32 cellular contexts compared by ENCODE assay signal in genomic region chr12:71141270-71141948, GRCh38. TPM values are rescaled to one million over a fixed set of nuclear protein-coding genes. Genes with fewer than 3 reads are reported as not detected.
DNase-seq lines count a peak whose midpoint lies in the region; ATAC-seq, FAIRE-seq and TF ChIP-seq lines count a peak whose summit lies in the region.
"Had no signal": no experiment of that assay in that cellular context is flagged by ENCODE, and none has a peak within 500 bp of the region (broad histone marks: within the 10 kb centered on the region; RNA-seq: fewer than 3 reads in every experiment).

No MANE protein-coding gene starts in this region.

- H3K4me1 ChIP-seq in A673 (ENCODE audit: insufficient read depth, low read length, poor library complexity, severe bottlenecking) = peaks cover 65% of the 10 kb centered on the region
- H3K4me1 ChIP-seq in liver (ENCODE audit: control insufficient read depth in 4 of 4, insufficient read depth in 4 of 4, low read length in 3 of 4) = peaks cover 0 to 9% (median 2%) of the 10 kb centered on the region in 4 donors
- H3K4me1 ChIP-seq in small intestine (ENCODE audit: control insufficient read depth in 2 of 2, insufficient read depth in 1 of 2, low read depth in 1 of 2, low read length in 1 of 2) = peaks cover 3 to 4% of the 10 kb centered on the region in 2 donors
- H3K4me1 ChIP-seq: BLaER1, sigmoid colon, vagina had no signal

- TF ChIP-seq CTCF in A673 (conservative IDR thresholded peaks at IDR 0.05; ENCODE audit: low read depth, low read length) (no peak), liver (IDR thresholded peaks at IDR 0.05; ENCODE audit: low read depth, low read length, missing input control) (no peak)

- H3K27ac ChIP-seq in A673 (ENCODE audit: low read depth, low read length, poor library complexity, severe bottlenecking) (peak overlapping the region; percentile 66), liver (ENCODE audit: low read depth in 1 of 2, low read length in 2 of 2) (peak overlapping the region; percentile 9 to 63), small intestine (ENCODE audit: low read depth in 1 of 2, low read length in 1 of 2) (peak overlapping the region; percentile 29)
- H3K27ac ChIP-seq: BLaER1, cardiac muscle cell, KMS-11, sigmoid colon, SK-N-MC, vagina, VCaP had no signal

- H3K27me3 ChIP-seq in A673 (replicated peaks; ENCODE audit: insufficient read depth, low read depth, low read length, poor library complexity) = no peaks in the 10 kb centered on the region
- H3K27me3 ChIP-seq in liver (ENCODE audit: control insufficient read depth in 4 of 4, insufficient read depth in 4 of 4, low read length in 3 of 4) = no peaks in the 10 kb centered on the region
- H3K27me3 ChIP-seq in small intestine (ENCODE audit: control insufficient read depth in 2 of 2, insufficient read depth in 2 of 2, low read length in 2 of 2) = no peaks in the 10 kb centered on the region
- H3K27me3 ChIP-seq: BLaER1, cardiac muscle cell, sigmoid colon, vagina had no signal

- POLR2A ChIA-PET in A673 (lab: Charles Lee; ENCODE audit: low non-redundant PET) = no interaction called here

- peak; percentile 39 to 41 for TF ChIP-seq RAD21 in liver (IDR thresholded peaks at IDR 0.05)

- WGBS in liver = 18% methylated on average over 1 of the region's 1 CpG
- 29 to 59% (median 56%) methylated on average over 1 of the region's 1 CpG for WGBS in small intestine, 3 donors

- intact Hi-C loops in A673 (cut with micrococcal nuclease; ENCODE audit: unreplicated experiment) = loop anchor here (5.0 kb wide), 1 partner anchor 51 kb away; no protein-coding TSS in a partner anchor

- ATAC-seq in GM21447 (IDR thresholded peaks at IDR 0.05; ENCODE audit: unreplicated experiment) = no peak
- ATAC-seq: activated CD8-positive, alpha-beta memory T cell treated with anti-CD3 and anti-CD28 coated beads, Interleukin-2, amount 10 ng/mL, durations not matched to agents 7 days and 5 days; natural killer cell treated with Interleukin-12 subunit alpha and Interleukin-12 subunit beta and Interleukin-15 and Interleukin-18, amount 100 ng/mL, for 72 hours had no signal

- H3K9me3 ChIP-seq in A673 (ENCODE audit: low read depth, low read length, poor library complexity, severe bottlenecking) (no peaks in the 10 kb centered on the region), liver (ENCODE audit: control insufficient read depth in 4 of 4, low read length in 3 of 4) (no peaks in the 10 kb centered on the region), small intestine (ENCODE audit: control insufficient read depth, low read depth) (no peaks in the 10 kb centered on the region)
- H3K9me3 ChIP-seq: BLaER1, Caco-2, sigmoid colon, vagina had no signal

- H3K4me3 ChIP-seq in A673 (ENCODE audit: low read depth, low read length, poor library complexity, severe bottlenecking) = no peak overlapping the region
- H3K4me3 ChIP-seq in liver (ENCODE audit: low read depth in 1 of 3, low read length in 3 of 3) = no peak overlapping the region
- no peak overlapping the region for H3K4me3 ChIP-seq in small intestine (ENCODE audit: low read depth in 1 of 2, low read length in 2 of 2)
- H3K4me3 ChIP-seq: BLaER1, cardiac muscle cell, sigmoid colon, SK-N-MC, vagina had no signal

- CTCF ChIA-PET in A673 (lab: Charles Lee) = no interaction called here

- FAIRE-seq in endometrium (lab: Jason Lieb, UNC) (peak; percentile 45), small intestine (lab: Jason Lieb, UNC) (no peak)
- FAIRE-seq: HTR-8/SVneo had no signal

- H3K9ac ChIP-seq in liver (ENCODE audit: low read depth in 1 of 2, low read length in 2 of 2) = no peak overlapping the region
- H3K9ac ChIP-seq: BLaER1, KMS-11 had no signal

- BruUV-seq in A673 (replicated peaks; lab: Mats Ljungman, UMichigan) = no TSS peak

- DNase-seq in A673 (ENCODE audit: low spot score) = no peak
- no peak for DNase-seq in small intestine
- DNase-seq in AG08396 (ENCODE audit: low spot score) = no peak
- no peak for DNase-seq in pons (ENCODE audit: low spot score)
- no peak for DNase-seq in activated T-cell treated with anti-CD3 and anti-CD28 coated beads, Interleukin-2, amount 50 U/mL, for 48 hours
- DNase-seq: activated CD4-positive, alpha-beta T cell treated with anti-CD3 and anti-CD28 coated beads for 48 hours; activated CD8-positive, alpha-beta memory T cell treated with anti-CD3 and anti-CD28 coated beads, Interleukin-2, amount 10 ng/mL, durations not matched to agents 7 days and 5 days; activated naive CD4-positive, alpha-beta T cell treated with anti-CD3 and anti-CD28 coated beads, Interleukin-2, amount 10 ng/mL, durations not matched to agents 7 days and 5 days; amniotic stem cell; Caco-2; DND-41; H7; NCI-H146; NCI-H2171 treated with DMSO at 0.1 percent for 48 hours; NCI-H524 treated with DMSO at 0.1 percent for 48 hours; sigmoid colon; stimulated activated CD4-positive, alpha-beta T cell treated with anti-CD3 and anti-CD28 coated beads, Interleukin-15, amount 100 ng/mL, for 24 hours; T-helper 2 cell had no signal

- H3K36me3 ChIP-seq in A673 (ENCODE audit: insufficient read depth, low read length, poor library complexity, severe bottlenecking) = peaks cover 8% of the 10 kb centered on the region
- no peaks in the 10 kb centered on the region for H3K36me3 ChIP-seq in liver (ENCODE audit: control insufficient read depth in 4 of 4, insufficient read depth in 3 of 4, low read depth in 1 of 4, low read length in 3 of 4)
- H3K36me3 ChIP-seq in small intestine (ENCODE audit: control insufficient read depth in 2 of 2, insufficient read depth in 2 of 2, low read length in 2 of 2) = peaks cover 2 to 16% of the 10 kb centered on the region in 2 donors
- H3K36me3 ChIP-seq: BLaER1, cardiac muscle cell, sigmoid colon, vagina had no signal

TF ChIP-seq in liver, 16 proteins besides CTCF, POLR2A, EP300 and RAD21 (continues in another document):
- peak; percentile 8 for TF ChIP-seq HNF4G (IDR thresholded peaks at IDR 0.05)
- TF ChIP-seq NR2F2 (IDR thresholded peaks at IDR 0.05) = no peak
- no peak for TF ChIP-seq FOXA2 (IDR thresholded peaks at IDR 0.05)
- peak in 1 of 2 donors; percentile 54 for TF ChIP-seq RXRA (IDR thresholded peaks at IDR 0.05)
- TF ChIP-seq, protein P1, sequence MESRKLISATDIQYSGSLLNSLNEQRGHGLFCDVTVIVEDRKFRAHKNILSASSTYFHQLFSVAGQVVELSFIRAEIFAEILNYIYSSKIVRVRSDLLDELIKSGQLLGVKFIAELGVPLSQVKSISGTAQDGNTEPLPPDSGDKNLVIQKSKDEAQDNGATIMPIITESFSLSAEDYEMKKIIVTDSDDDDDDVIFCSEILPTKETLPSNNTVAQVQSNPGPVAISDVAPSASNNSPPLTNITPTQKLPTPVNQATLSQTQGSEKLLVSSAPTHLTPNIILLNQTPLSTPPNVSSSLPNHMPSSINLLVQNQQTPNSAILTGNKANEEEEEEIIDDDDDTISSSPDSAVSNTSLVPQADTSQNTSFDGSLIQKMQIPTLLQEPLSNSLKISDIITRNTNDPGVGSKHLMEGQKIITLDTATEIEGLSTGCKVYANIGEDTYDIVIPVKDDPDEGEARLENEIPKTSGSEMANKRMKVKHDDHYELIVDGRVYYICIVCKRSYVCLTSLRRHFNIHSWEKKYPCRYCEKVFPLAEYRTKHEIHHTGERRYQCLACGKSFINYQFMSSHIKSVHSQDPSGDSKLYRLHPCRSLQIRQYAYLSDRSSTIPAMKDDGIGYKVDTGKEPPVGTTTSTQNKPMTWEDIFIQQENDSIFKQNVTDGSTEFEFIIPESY (IDR thresholded peaks at IDR 0.05) = peak; percentile 58
- TF ChIP-seq GABPA (IDR thresholded peaks at IDR 0.05 in 1 of 2, conservative IDR thresholded peaks at IDR 0.05 in 1 of 2) = peak; percentile 20 to 49
- peak; percentile 65 for TF ChIP-seq YY1 (IDR thresholded peaks at IDR 0.05)
- peak; percentile 75 to 85 for TF ChIP-seq HNF4A (conservative IDR thresholded peaks at IDR 0.05)
- peak in 1 of 2 donors; percentile 27 for TF ChIP-seq EGR1 (IDR thresholded peaks at IDR 0.05; ENCODE audit: low read depth in 2 of 2)
- peak; percentile 66 for TF ChIP-seq REST (IDR thresholded peaks at IDR 0.05)
- TF ChIP-seq FOXA1 (IDR thresholded peaks at IDR 0.05) = no peak
- peak; percentile 65 for TF ChIP-seq SP1 (IDR thresholded peaks at IDR 0.05)
- peak; percentile 55 for TF ChIP-seq TAF1 (conservative IDR thresholded peaks at IDR 0.05)
- no peak for TF ChIP-seq JUND (IDR thresholded peaks at IDR 0.05)
- TF ChIP-seq, protein P2, sequence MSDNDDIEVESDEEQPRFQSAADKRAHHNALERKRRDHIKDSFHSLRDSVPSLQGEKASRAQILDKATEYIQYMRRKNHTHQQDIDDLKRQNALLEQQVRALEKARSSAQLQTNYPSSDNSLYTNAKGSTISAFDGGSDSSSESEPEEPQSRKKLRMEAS (IDR thresholded peaks at IDR 0.05) = peak; percentile 33

RNA-seq across cellular contexts. Expression of gene TSPAN8, which starts 16.4 kb away (rescaled TPM):
- 74.7 and 79.4 TPM in 2 replicates for total RNA-seq in A673 (2021)
- 1 to 10 TPM in 1 of 2 donors, under 1 TPM in 1; 0.65 to 2.5 TPM for total RNA-seq in liver
- polyA plus RNA-seq in liver = 1 to 10 TPM; 7.9 to 9.3 TPM
- 1,000 to 10,000 TPM in 2 of 3 donors, 100 to 1,000 TPM in 1; 841 to 2,154 (median 1,300) TPM for polyA plus RNA-seq in small intestine
- total RNA-seq: activated CD8-positive, alpha-beta memory T cell treated with anti-CD3 and anti-CD28 coated beads, Interleukin-2, amount 10 ng/mL, durations not matched to agents 7 days and 5 days; activated T-helper 1 cell treated with anti-CD3 and anti-CD28 coated beads, Interleukin-12 subunit alpha, Interleukin-12 subunit beta, Interleukin-2, Interleukin-4 antibody, amounts not matched to agents 30 ng/mL and 10 ng/mL and 1 ng/mL, durations not matched to agents 14 hours and 24 hours and 36 hours; cardiac muscle cell; H7; mesothelial cell of epicardium; natural killer cell treated with Interleukin-12 subunit alpha and Interleukin-12 subunit beta and Interleukin-15 and Interleukin-18, amount 100 ng/mL, for 72 hours; RPMI7951 had no signal

Comparison
In these comparisons a context has a peak if more than half of its experiments do, and no peak if none do; other contexts are left out.
1. RNA of gene TSPAN8, which starts 16.4 kb away (total RNA-seq): 74.7 to 79.4 TPM in A673; 0.65 to 2.5 TPM in liver; every median in the first group is over 10 times any median in the second.
2. Peak in every context shown above with its lines, with median percentiles within 50 percentile points of each other: H3K27ac ChIP-seq.